33 cellular contexts compared by ENCODE assay signal in the genomic region with DNA sequence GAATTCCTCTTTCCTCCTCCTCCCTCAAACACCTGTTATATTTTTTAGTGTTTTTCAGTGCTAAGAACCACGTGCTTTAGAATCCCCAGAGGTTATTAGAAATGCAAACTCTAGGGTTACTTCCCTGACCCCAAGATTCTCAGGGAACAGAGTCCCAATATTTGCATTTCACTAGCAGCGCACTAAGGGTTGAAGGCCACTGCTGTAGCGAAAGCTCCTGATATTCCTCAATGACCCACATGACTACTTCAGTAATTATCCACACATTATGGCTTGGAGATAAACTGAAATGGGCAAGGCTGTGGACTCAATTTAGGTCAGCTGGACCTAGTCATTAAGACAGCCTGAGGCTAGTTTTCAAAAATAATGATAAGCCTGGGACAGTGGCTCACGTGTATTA.
"Had no signal": no experiment of that assay in that cellular context is flagged by ENCODE, and none has a peak within 500 bp of the region (broad histone marks: within the 10 kb centered on the region; RNA-seq: fewer than 3 reads in every experiment).

No MANE protein-coding gene starts in this region.

- DNase-seq: activated CD4-positive, alpha-beta memory T cell treated with anti-CD3 and anti-CD28 coated beads, Interleukin-2, amount 10 ng/mL, durations not matched to agents 7 days and 5 days; activated CD4-positive, alpha-beta T cell treated with anti-CD3 and anti-CD28 coated beads for 1 hour; activated CD4-positive, alpha-beta T cell treated with anti-CD3 and anti-CD28 coated beads for 48 hours; activated CD4-positive, CD25-positive, alpha-beta regulatory T cell; activated CD8-positive, alpha-beta memory T cell treated with anti-CD3 and anti-CD28 coated beads for 24 hours; activated CD8-positive, alpha-beta memory T cell treated with anti-CD3 and anti-CD28 coated beads, Interleukin-2, amount 10 ng/mL, durations not matched to agents 7 days and 5 days; activated CD8-positive, alpha-beta memory T cell treated with anti-CD3 and anti-CD28 coated beads, Interleukin-2, amount 50 U/mL, for 48 hours; activated effector memory CD4-positive, alpha-beta T cell treated with anti-CD3 and anti-CD28 coated beads, Interleukin-2, amount 50 U/mL, for 16 hours; activated naive CD4-positive, alpha-beta T cell; activated naive CD4-positive, alpha-beta T cell treated with anti-CD3 and anti-CD28 coated beads, Interleukin-2, amount 50 U/mL, for 16 hours; activated naive CD8-positive, alpha-beta T cell treated with anti-CD3 and anti-CD28 coated beads for 36 hours; activated T-cell treated with anti-CD3 and anti-CD28 coated beads, Interleukin-2, amount 50 U/mL, for 48 hours; amniotic stem cell; aorta; brain microvascular endothelial cell; central memory CD4-positive, alpha-beta T cell; MM.1S; MV-4-11; NCI-H1092 treated with DMSO at 0.1 percent for 48 hours; NCI-H1417; NCI-H1694; NCI-H1930; NCI-H2081 treated with DMSO at 0.1 percent for 48 hours; NCI-H345; NCI-H524 treated with DMSO at 0.1 percent for 48 hours; PC-3; Peyer's patch; RPMI8226; SHP77 treated with DMSO at 0.1 percent for 48 hours; SW 1271; T-helper 1 cell; T-helper 2 cell; T-helper 9 cell had no signal

- H3K27me3 Mint-ChIP-seq: activated CD8-positive, alpha-beta memory T cell treated with anti-CD3 and anti-CD28 coated beads, Interleukin-2, amount 10 ng/mL, durations not matched to agents 7 days and 5 days; activated naive CD8-positive, alpha-beta T cell treated with anti-CD3 and anti-CD28 coated beads for 36 hours had no signal

- H3K9me3 Mint-ChIP-seq: activated CD4-positive, alpha-beta memory T cell treated with anti-CD3 and anti-CD28 coated beads, Interleukin-2, amount 10 ng/mL, durations not matched to agents 7 days and 5 days; activated naive CD8-positive, alpha-beta T cell treated with anti-CD3 and anti-CD28 coated beads for 36 hours had no signal

- ATAC-seq: activated CD8-positive, alpha-beta memory T cell treated with anti-CD3 and anti-CD28 coated beads, Interleukin-2, amount 10 ng/mL, durations not matched to agents 7 days and 5 days; PC-3 had no signal

- H3K36me3 Mint-ChIP-seq: activated CD8-positive, alpha-beta memory T cell treated with anti-CD3 and anti-CD28 coated beads, Interleukin-2, amount 10 ng/mL, durations not matched to agents 7 days and 5 days had no signal

- H3K4me3 Mint-ChIP-seq: activated CD4-positive, alpha-beta memory T cell treated with anti-CD3 and anti-CD28 coated beads, Interleukin-2, amount 10 ng/mL, durations not matched to agents 7 days and 5 days; activated CD8-positive, alpha-beta memory T cell treated with anti-CD3 and anti-CD28 coated beads, Interleukin-2, amount 10 ng/mL, durations not matched to agents 7 days and 5 days; activated naive CD8-positive, alpha-beta T cell treated with anti-CD3 and anti-CD28 coated beads for 36 hours had no signal

- H3K27ac Mint-ChIP-seq: activated CD4-positive, alpha-beta memory T cell treated with anti-CD3 and anti-CD28 coated beads, Interleukin-2, amount 10 ng/mL, durations not matched to agents 7 days and 5 days; activated CD8-positive, alpha-beta memory T cell treated with anti-CD3 and anti-CD28 coated beads, Interleukin-2, amount 10 ng/mL, durations not matched to agents 7 days and 5 days; activated naive CD8-positive, alpha-beta T cell treated with anti-CD3 and anti-CD28 coated beads for 36 hours had no signal
